In the genomic region with DNA sequence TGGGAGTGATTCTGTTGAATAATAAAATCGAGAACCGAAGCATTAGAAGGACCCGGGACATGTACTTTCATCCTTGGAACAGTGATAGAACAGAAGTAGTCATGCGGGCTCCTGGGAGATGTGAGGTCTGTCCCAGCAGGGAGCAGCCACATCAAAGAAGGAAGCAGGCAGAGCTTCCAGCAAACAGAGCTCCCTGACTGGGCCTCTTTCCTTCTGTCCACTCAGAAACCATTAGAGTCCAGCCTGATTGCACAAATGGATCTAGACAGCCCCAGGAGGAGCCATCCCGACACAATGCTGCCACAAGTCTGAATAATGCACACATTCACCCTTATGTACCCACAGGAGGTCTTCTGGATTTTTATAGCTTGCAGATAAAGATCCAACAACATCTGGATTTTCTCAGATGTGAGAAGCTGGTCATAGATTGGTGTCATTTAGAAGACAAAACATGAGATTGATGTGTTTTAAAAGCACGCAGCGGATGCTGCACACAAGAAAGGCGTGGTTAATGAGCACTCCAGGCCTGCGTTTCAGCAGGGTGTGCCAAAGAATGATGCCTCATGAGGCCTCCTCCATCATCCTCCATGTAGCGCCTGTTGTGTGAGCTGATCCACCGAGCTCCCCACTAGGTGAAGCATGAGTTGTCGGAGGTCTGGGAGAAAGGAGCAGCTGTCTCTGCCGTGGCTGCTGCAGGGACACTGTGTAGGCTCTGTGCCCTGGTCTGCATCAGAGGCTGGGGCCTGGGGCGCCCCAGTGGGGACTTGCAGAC, we compare ENCODE assay signal across 16 cellular contexts.
DNase-seq lines count a peak whose midpoint lies in the region; ATAC-seq and TF ChIP-seq lines count a peak whose summit lies in the region.
"Had no signal": no experiment of that assay in that cellular context is flagged by ENCODE, and none has a peak within 500 bp of the region (broad histone marks: within the 10 kb centered on the region; RNA-seq: fewer than 3 reads in every experiment).

No MANE protein-coding gene starts in this region.

- peaks cover 8% of the 10 kb centered on the region for H3K9me3 Mint-ChIP-seq in activated CD4-positive, alpha-beta T cell treated with anti-CD3 and anti-CD28 coated beads, Interleukin-2, amount 10 ng/mL, durations not matched to agents 24 days and 14 days

- no peak overlapping the region for H3K27ac Mint-ChIP-seq in activated CD4-positive, alpha-beta T cell treated with anti-CD3 and anti-CD28 coated beads, Interleukin-2, amount 10 ng/mL, durations not matched to agents 24 days and 14 days
- H3K27ac Mint-ChIP-seq: CD14-positive monocyte; T-helper 1 cell treated with Interleukin-12 subunit alpha and Interleukin-12 subunit beta and Interleukin-4 antibody, amounts not matched to agents 30 μg/mL and 1 μg/mL, for 36 hours had no signal

- H2BK12ac ChIP-seq in neuronal stem cell (ENCODE audit: low read length) = no peak overlapping the region

- H2AK5ac ChIP-seq in neuronal stem cell (ENCODE audit: low read depth, low read length) = no peak overlapping the region

- peak overlapping the region; percentile 7 to 75 (median 57); a peak in 20 of 22 replicates for H3K4me2 ChIP-seq in BLaER1 treated with 17β-estradiol and CSF1 and Interleukin-3, amounts not matched to agents 10 nM and 100 nM
- H3K4me2 ChIP-seq in neuronal stem cell (ENCODE audit: insufficient read depth, low read length, poor library complexity, severe bottlenecking) = no peak overlapping the region

- peak overlapping the region; percentile 54 for H2BK15ac ChIP-seq in neuronal stem cell (ENCODE audit: low read length)

- ATAC-seq in GM18909 (IDR thresholded peaks at IDR 0.05; ENCODE audit: poor library complexity, unreplicated experiment) (no peak), GM21825 (IDR thresholded peaks at IDR 0.05; ENCODE audit: unreplicated experiment) (no peak), lower lobe of right lung (no peak)
- ATAC-seq: PC-3 had no signal

- H3K4me3 ChIP-seq in BLaER1 treated with 17β-estradiol and CSF1 and Interleukin-3, amounts not matched to agents 10 nM and 100 nM = no peak overlapping the region
- H3K4me3 ChIP-seq in fibroblast of mammary gland (ENCODE audit: control insufficient read depth, low read depth, low read length) = no peak overlapping the region
- no peak overlapping the region for H3K4me3 ChIP-seq in neuronal stem cell (ENCODE audit: low read length in 2 of 2)
- no peak overlapping the region for H3K4me3 ChIP-seq in lower lobe of right lung
- H3K4me3 ChIP-seq: heart left ventricle had no signal

- TF ChIP-seq CTCF in fibroblast of mammary gland (conservative IDR thresholded peaks at IDR 0.05; ENCODE audit: control insufficient read depth, insufficient read depth, low read depth, low read length) = no peak
- no peak for TF ChIP-seq CTCF in lower lobe of right lung (IDR thresholded peaks at IDR 0.05)

- no peak overlapping the region for H3K4me3 Mint-ChIP-seq in activated CD4-positive, alpha-beta T cell treated with anti-CD3 and anti-CD28 coated beads, Interleukin-2, amount 10 ng/mL, durations not matched to agents 24 days and 14 days
- H3K4me3 Mint-ChIP-seq: CD14-positive monocyte; T-helper 1 cell treated with Interleukin-12 subunit alpha and Interleukin-12 subunit beta and Interleukin-4 antibody, amounts not matched to agents 30 μg/mL and 1 μg/mL, for 36 hours had no signal

- DNase-seq in RPMI7951 (ENCODE audit: low read depth) = peak; percentile 22
- DNase-seq in fibroblast of mammary gland (ENCODE audit: low read depth) = peak; percentile 15
- DNase-seq in neuronal stem cell (ENCODE audit: low spot score) = no peak
- DNase-seq in activated CD4-positive, alpha-beta T cell treated with anti-CD3 and anti-CD28 coated beads, Interleukin-2, amount 10 ng/mL, durations not matched to agents 24 days and 14 days = no peak
- DNase-seq in lower lobe of right lung = no peak
- DNase-seq: heart left ventricle; NCI-H2081; PC-3; stimulated activated CD4-positive, alpha-beta T cell treated with anti-CD3 and anti-CD28 coated beads, Interleukin-4, amount 100 ng/mL, for 1 hour; stimulated activated naive CD4-positive, alpha-beta T cell treated with Interleukin-2 at 50 U/mL for 16 hours had no signal

- peaks cover 9 to 13% (median 11%) of the 10 kb centered on the region in 11 experiments for H3K9me3 ChIP-seq in BLaER1 treated with 17β-estradiol and CSF1 and Interleukin-3, amounts not matched to agents 10 nM and 100 nM (replicated peaks in 1 of 11)
- H3K9me3 ChIP-seq in neuronal stem cell (replicated peaks in 1 of 2; ENCODE audit: control insufficient read depth in 2 of 2, insufficient read depth in 1 of 2, low read depth in 1 of 2, low read length in 2 of 2) (peaks cover 3 to 13% of the 10 kb centered on the region in 2 donors), lower lobe of right lung (no peaks in the 10 kb centered on the region)

- WGBS in neuronal stem cell (ENCODE audit: extremely low coverage in 2 of 2, insufficient read length in 2 of 2, insufficient replicate concordance in 1 of 2), 2 donors = no CpG with 5 or more reads among the region's 14 CpGs

- H3K27me3 Mint-ChIP-seq in activated CD4-positive, alpha-beta T cell treated with anti-CD3 and anti-CD28 coated beads, Interleukin-2, amount 10 ng/mL, durations not matched to agents 24 days and 14 days = peaks cover 5% of the 10 kb centered on the region

- peaks cover 0 to 93% (median 22%) of the 10 kb centered on the region in 11 experiments; a peak in 17 of 22 replicates for H3K36me3 ChIP-seq in BLaER1 treated with 17β-estradiol and CSF1 and Interleukin-3, amounts not matched to agents 10 nM and 100 nM
- peaks cover 8% of the 10 kb centered on the region in 2 donors for H3K36me3 ChIP-seq in neuronal stem cell (replicated peaks in 1 of 2; ENCODE audit: control insufficient read depth in 2 of 2, insufficient read depth in 2 of 2, low read length in 2 of 2)
- no peaks in the 10 kb centered on the region for H3K36me3 ChIP-seq in lower lobe of right lung

- no peak overlapping the region for H2AFZ ChIP-seq in neuronal stem cell (ENCODE audit: low read length)
- H2AFZ ChIP-seq: parathyroid adenoma had no signal

- peak overlapping the region; percentile 39 for H2BK120ac ChIP-seq in neuronal stem cell (ENCODE audit: low read depth, low read length)

- H4K91ac ChIP-seq in neuronal stem cell (ENCODE audit: low read depth, low read length, poor library complexity) = peak overlapping the region; percentile 8

- H3K79me1 ChIP-seq in neuronal stem cell (ENCODE audit: low read depth, low read length) = no peaks in the 10 kb centered on the region

- H3K27ac ChIP-seq in BLaER1 treated with 17β-estradiol and CSF1 and Interleukin-3, amounts not matched to agents 10 nM and 100 nM = no peak overlapping the region
- H3K27ac ChIP-seq in neuronal stem cell (replicated peaks; ENCODE audit: low read length) (peak overlapping the region; percentile 34), lower lobe of right lung (no peak overlapping the region)
- H3K27ac ChIP-seq: parathyroid adenoma had no signal

- peaks cover 21 to 69% (median 47%) of the 10 kb centered on the region in 10 experiments for H3K4me1 ChIP-seq in BLaER1 treated with 17β-estradiol and CSF1 and Interleukin-3, amounts not matched to agents 10 nM and 100 nM
- H3K4me1 ChIP-seq in neuronal stem cell (ENCODE audit: control insufficient read depth in 2 of 2, insufficient read depth in 1 of 2, low read depth in 1 of 2, low read length in 2 of 2) = peaks cover 6 to 16% of the 10 kb centered on the region in 2 donors
- H3K4me1 ChIP-seq in lower lobe of right lung = no peaks in the 10 kb centered on the region
- H3K4me1 ChIP-seq: parathyroid adenoma had no signal

- H4K8ac ChIP-seq in neuronal stem cell (ENCODE audit: low read depth, low read length) = no peak overlapping the region

- peak overlapping the region; percentile 39 for H3K4ac ChIP-seq in neuronal stem cell (ENCODE audit: low read length)

- H2BK5ac ChIP-seq in neuronal stem cell (ENCODE audit: low read length) = no peak overlapping the region

- H3K9ac ChIP-seq in BLaER1 treated with 17β-estradiol and CSF1 and Interleukin-3, amounts not matched to agents 10 nM and 100 nM = no peak overlapping the region
- H3K9ac ChIP-seq in neuronal stem cell (ENCODE audit: low read depth, low read length, poor library complexity) = no peak overlapping the region
- H3K9ac ChIP-seq: parathyroid adenoma had no signal

- intact Hi-C loops in activated CD4-positive, alpha-beta T cell treated with anti-CD3 and anti-CD28 coated beads, Interleukin-2, amount 10 ng/mL, durations not matched to agents 24 days and 14 days (cut with micrococcal nuclease) = no loop called here
- intact Hi-C loops in lower lobe of right lung (cut with DNase I) = no loop called here

- no peak overlapping the region for H3K23ac ChIP-seq in neuronal stem cell (ENCODE audit: low read depth, low read length, poor library complexity)

- no peaks in the 10 kb centered on the region for H3K36me3 Mint-ChIP-seq in activated CD4-positive, alpha-beta T cell treated with anti-CD3 and anti-CD28 coated beads, Interleukin-2, amount 10 ng/mL, durations not matched to agents 24 days and 14 days (ENCODE audit: low read depth)
- H3K36me3 Mint-ChIP-seq: CD14-positive monocyte had no signal

- peak overlapping the region; percentile 73 for H3K14ac ChIP-seq in neuronal stem cell (ENCODE audit: low read length)

- H3K18ac ChIP-seq in neuronal stem cell (ENCODE audit: low read length) = peak overlapping the region; percentile 89

- no peaks in the 10 kb centered on the region for H3K27me3 ChIP-seq in BLaER1 treated with 17β-estradiol and CSF1 and Interleukin-3, amounts not matched to agents 10 nM and 100 nM
- no peaks in the 10 kb centered on the region for H3K27me3 ChIP-seq in neuronal stem cell (ENCODE audit: control insufficient read depth in 3 of 3, insufficient read depth in 3 of 3, low read depth in 1 of 3, low read length in 3 of 3)
- no peaks in the 10 kb centered on the region for H3K27me3 ChIP-seq in lower lobe of right lung (ENCODE audit: low read depth)
- H3K27me3 ChIP-seq: heart left ventricle had no signal

- H3K4me1 Mint-ChIP-seq in activated CD4-positive, alpha-beta T cell treated with anti-CD3 and anti-CD28 coated beads, Interleukin-2, amount 10 ng/mL, durations not matched to agents 24 days and 14 days = no peaks in the 10 kb centered on the region

- H4K20me1 ChIP-seq in BLaER1 treated with 17β-estradiol and CSF1 and Interleukin-3, amounts not matched to agents 10 nM and 100 nM = peaks cover 0 to 34% (median 0%) of the 10 kb centered on the region in 11 experiments; a peak in 3 of 22 replicates

Comparison
In these comparisons a context has a peak if more than half of its experiments do, and no peak if none do; other contexts are left out.
1. DNase-seq: peak in RPMI7951 (single experiment) and fibroblast of mammary gland (single experiment); none in neuronal stem cell (single experiment), activated CD4-positive, alpha-beta T cell treated with anti-CD3 and anti-CD28 coated beads, Interleukin-2, amount 10 ng/mL, durations not matched to agents 24 days and 14 days (single experiment) and lower lobe of right lung (single experiment).